15 cellular contexts compared by ENCODE assay signal in the genomic region with DNA sequence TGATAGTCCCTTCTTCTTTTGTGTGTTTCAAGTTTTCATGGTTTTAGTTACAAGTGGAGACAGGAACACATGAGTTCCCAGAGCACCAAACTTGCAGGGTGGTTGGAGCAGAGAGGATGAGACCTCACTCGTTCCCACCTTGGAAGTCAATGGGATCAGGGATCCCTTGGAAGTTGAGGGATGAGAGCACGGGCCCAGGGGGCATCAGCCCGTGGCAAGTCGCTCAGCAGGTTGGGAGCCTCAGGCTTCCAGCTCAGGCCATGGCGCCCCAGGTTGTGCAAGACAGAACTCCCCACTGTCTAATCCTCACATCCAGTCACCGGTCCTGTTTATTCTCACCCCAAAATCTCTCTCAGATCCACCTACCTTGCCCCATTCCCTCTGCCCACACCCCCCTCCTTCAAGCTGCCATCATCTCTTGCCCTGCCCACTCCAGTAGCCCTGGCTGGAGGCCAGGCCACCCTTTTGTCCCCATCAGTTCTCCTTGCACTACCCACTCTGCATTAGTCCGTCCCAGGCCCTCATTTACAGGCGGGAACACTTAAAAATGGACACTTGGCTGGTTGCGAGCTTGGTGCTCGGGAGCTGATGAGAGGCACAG. TPM values are rescaled to one million over a fixed set of nuclear protein-coding genes. Genes with fewer than 3 reads are reported as not detected.
DNase-seq lines count a peak whose midpoint lies in the region; ATAC-seq and TF ChIP-seq lines count a peak whose summit lies in the region.
"Had no signal": no experiment of that assay in that cellular context is flagged by ENCODE, and none has a peak within 500 bp of the region (broad histone marks: within the 10 kb centered on the region; RNA-seq: fewer than 3 reads in every experiment).

No MANE protein-coding gene starts in this region.

- no peak overlapping the region for H3K27ac ChIP-seq in neural progenitor cell
- H3K27ac ChIP-seq in tibial artery = peak overlapping the region; percentile 87 to 90
- H3K27ac ChIP-seq: PC-9 had no signal

- no peak for TF ChIP-seq CTCF in brain (conservative IDR thresholded peaks at IDR 0.05)
- no peak for TF ChIP-seq CTCF in neural progenitor cell (IDR thresholded peaks at IDR 0.05)
- no peak for TF ChIP-seq CTCF in tibial artery (IDR thresholded peaks at IDR 0.05)

- H3K9me3 ChIP-seq in neural progenitor cell (ENCODE audit: low read depth) (no peaks in the 10 kb centered on the region), tibial artery (no peaks in the 10 kb centered on the region)
- H3K9me3 ChIP-seq: mucosa of descending colon had no signal

- DNase-seq in activated CD4-positive, alpha-beta memory T cell treated with anti-CD3 and anti-CD28 coated beads for 36 hours = no peak
- no peak for DNase-seq in activated CD4-positive, alpha-beta memory T cell treated with anti-CD3 and anti-CD28 coated beads, Interleukin-2, amount 10 ng/mL, durations not matched to agents 7 days and 5 days
- DNase-seq in neural progenitor cell (ENCODE audit: low spot score) (no peak), tibial artery (peak in 1 of 2 donors; percentile 66), DMS153 treated with DMSO at 0.1 percent for 48 hours (lab: John Stamatoyannopoulos, UW; ENCODE audit: unreplicated experiment) (no peak), kidney glomerular epithelial cell (lab: John Stamatoyannopoulos, UW) (no peak)
- DNase-seq: DND-41, NCI-H2227 treated with DMSO at 0.1 percent for 48 hours, small intestine, T1000 had no signal

- intact Hi-C loops in activated CD4-positive, alpha-beta memory T cell treated with anti-CD3 and anti-CD28 coated beads for 36 hours (cut with micrococcal nuclease) = loop anchor here (5.0 kb wide), 1 partner anchor 463 kb away; the partner anchor contains the start of genes BABAM2 and RBKS
- intact Hi-C loops in tibial artery (cut with DNase I; ENCODE audit: low total_unique reads) = no loop called here

- no peak overlapping the region for H2AFZ ChIP-seq in neural progenitor cell (replicated peaks)
- H2AFZ ChIP-seq: PC-9 had no signal

- no peaks in the 10 kb centered on the region for H4K20me1 ChIP-seq in neural progenitor cell (ENCODE audit: low read depth)

- H3K36me3 Mint-ChIP-seq in activated CD4-positive, alpha-beta memory T cell treated with anti-CD3 and anti-CD28 coated beads for 36 hours = no peaks in the 10 kb centered on the region
- no peaks in the 10 kb centered on the region for H3K36me3 Mint-ChIP-seq in activated CD4-positive, alpha-beta memory T cell treated with anti-CD3 and anti-CD28 coated beads, Interleukin-2, amount 10 ng/mL, durations not matched to agents 7 days and 5 days (ENCODE audit: low read depth)
- H3K36me3 Mint-ChIP-seq in brain (no peaks in the 10 kb centered on the region), neural progenitor cell (no peaks in the 10 kb centered on the region)

- peaks cover 38% of the 10 kb centered on the region for H3K4me1 Mint-ChIP-seq in activated CD4-positive, alpha-beta memory T cell treated with anti-CD3 and anti-CD28 coated beads for 36 hours (ENCODE audit: low read depth)
- H3K4me1 Mint-ChIP-seq in activated CD4-positive, alpha-beta memory T cell treated with anti-CD3 and anti-CD28 coated beads, Interleukin-2, amount 10 ng/mL, durations not matched to agents 7 days and 5 days = peaks cover 39% of the 10 kb centered on the region
- H3K4me1 Mint-ChIP-seq in brain = peaks cover 27% of the 10 kb centered on the region
- peaks cover 27% of the 10 kb centered on the region for H3K4me1 Mint-ChIP-seq in neural progenitor cell

- CTCF ChIA-PET in activated CD4-positive, alpha-beta memory T cell treated with anti-CD3 and anti-CD28 coated beads for 36 hours (lab: Charles Lee) = no interaction called here
- CTCF ChIA-PET in activated CD4-positive, alpha-beta memory T cell treated with anti-CD3 and anti-CD28 coated beads, Interleukin-2, amount 10 ng/mL, durations not matched to agents 7 days and 5 days (lab: Charles Lee) = no interaction called here

- peaks cover 13% of the 10 kb centered on the region for H3K4me1 ChIP-seq in neural progenitor cell
- H3K4me1 ChIP-seq in tibial artery = peaks cover 4 to 22% (median 20%) of the 10 kb centered on the region in 4 donors

- H3K4me3 Mint-ChIP-seq in activated CD4-positive, alpha-beta memory T cell treated with anti-CD3 and anti-CD28 coated beads for 36 hours = no peak overlapping the region
- H3K4me3 Mint-ChIP-seq in activated CD4-positive, alpha-beta memory T cell treated with anti-CD3 and anti-CD28 coated beads, Interleukin-2, amount 10 ng/mL, durations not matched to agents 7 days and 5 days = no peak overlapping the region
- no peak overlapping the region for H3K4me3 Mint-ChIP-seq in brain
- H3K4me3 Mint-ChIP-seq in neural progenitor cell = no peak overlapping the region
- H3K4me3 Mint-ChIP-seq: dendritic cell treated with granulocyte-macrophage colony-stimulating factor and Interleukin-4, amounts not matched to agents 40 ng/mL and 50 ng/mL, for 4 days had no signal

- H3K27me3 ChIP-seq in neural progenitor cell = no peaks in the 10 kb centered on the region
- H3K27me3 ChIP-seq in tibial artery = no peaks in the 10 kb centered on the region

- no peak for ATAC-seq in GM21786 (IDR thresholded peaks at IDR 0.05; ENCODE audit: unreplicated experiment)

- H3K4me3 ChIP-seq in neural progenitor cell (no peak overlapping the region), tibial artery (no peak overlapping the region)
- H3K4me3 ChIP-seq: mucosa of descending colon, PC-9 had no signal

- no peaks in the 10 kb centered on the region for H3K9me3 Mint-ChIP-seq in activated CD4-positive, alpha-beta memory T cell treated with anti-CD3 and anti-CD28 coated beads for 36 hours
- H3K9me3 Mint-ChIP-seq in activated CD4-positive, alpha-beta memory T cell treated with anti-CD3 and anti-CD28 coated beads, Interleukin-2, amount 10 ng/mL, durations not matched to agents 7 days and 5 days = no peaks in the 10 kb centered on the region
- H3K9me3 Mint-ChIP-seq in brain (no peaks in the 10 kb centered on the region), neural progenitor cell (no peaks in the 10 kb centered on the region)
- H3K9me3 Mint-ChIP-seq: dendritic cell treated with granulocyte-macrophage colony-stimulating factor and Interleukin-4, amounts not matched to agents 40 ng/mL and 50 ng/mL, for 4 days had no signal

- H3K27me3 Mint-ChIP-seq in activated CD4-positive, alpha-beta memory T cell treated with anti-CD3 and anti-CD28 coated beads for 36 hours = no peaks in the 10 kb centered on the region
- no peaks in the 10 kb centered on the region for H3K27me3 Mint-ChIP-seq in activated CD4-positive, alpha-beta memory T cell treated with anti-CD3 and anti-CD28 coated beads, Interleukin-2, amount 10 ng/mL, durations not matched to agents 7 days and 5 days
- H3K27me3 Mint-ChIP-seq in brain (peaks cover 6% of the 10 kb centered on the region), neural progenitor cell (ENCODE audit: insufficient read depth, low read depth) (peaks cover 8% of the 10 kb centered on the region)

- no peaks in the 10 kb centered on the region for H3K36me3 ChIP-seq in neural progenitor cell
- H3K36me3 ChIP-seq in tibial artery = no peaks in the 10 kb centered on the region

- peak overlapping the region; percentile 13 for H3K27ac Mint-ChIP-seq in activated CD4-positive, alpha-beta memory T cell treated with anti-CD3 and anti-CD28 coated beads for 36 hours
- H3K27ac Mint-ChIP-seq in activated CD4-positive, alpha-beta memory T cell treated with anti-CD3 and anti-CD28 coated beads, Interleukin-2, amount 10 ng/mL, durations not matched to agents 7 days and 5 days = no peak overlapping the region
- H3K27ac Mint-ChIP-seq in brain (peak overlapping the region in 3 of 5 experiments; percentile 86 to 95 (median 91)), neural progenitor cell (peak overlapping the region; percentile 91)

- H3F3A ChIP-seq in neural progenitor cell (ENCODE audit: low read depth) = no peaks in the 10 kb centered on the region

- H3K4me2 ChIP-seq in neural progenitor cell = no peak overlapping the region
- H3K4me2 ChIP-seq: PC-9 had no signal

- no peak overlapping the region for H3K9ac ChIP-seq in neural progenitor cell

- H3K79me2 ChIP-seq in neural progenitor cell (ENCODE audit: low read depth) = no peaks in the 10 kb centered on the region

- POLR2A ChIA-PET in activated CD4-positive, alpha-beta memory T cell treated with anti-CD3 and anti-CD28 coated beads for 36 hours (lab: Charles Lee) = no interaction called here
- POLR2A ChIA-PET in activated CD4-positive, alpha-beta memory T cell treated with anti-CD3 and anti-CD28 coated beads, Interleukin-2, amount 10 ng/mL, durations not matched to agents 7 days and 5 days (lab: Charles Lee) = interaction anchor here (1.2 to 9.9 kb wide), 2 partner anchors 15 to 35 kb away, joined by 3 to 114 read pairs; partner anchors contain the start of gene FOSL2

RNA-seq across cellular contexts. Expression of gene FOSL2, which starts 37.6 kb away (rescaled TPM):
- 100 to 1,000 TPM; 172 to 182 TPM for total RNA-seq in activated CD4-positive, alpha-beta memory T cell treated with anti-CD3 and anti-CD28 coated beads for 36 hours
- total RNA-seq in activated CD4-positive, alpha-beta memory T cell treated with anti-CD3 and anti-CD28 coated beads, Interleukin-2, amount 10 ng/mL, durations not matched to agents 7 days and 5 days = 100 to 1,000 TPM in 1 of 2 experiments, 10 to 100 TPM in 1; 96.4 to 100 TPM
- polyA plus RNA-seq in brain (ENCODE audit: insufficient read depth, low read depth, low replicate concordance) = 13.7 TPM
- total RNA-seq in neural progenitor cell (ENCODE audit: low replicate concordance) = 1.3 and 3.7 TPM in 2 replicates

Comparison
In these comparisons a context has a peak if more than half of its experiments do, and no peak if none do; other contexts are left out.
1. RNA of gene FOSL2, which starts 37.6 kb away (total RNA-seq): 172 to 182 TPM in activated CD4-positive, alpha-beta memory T cell treated with anti-CD3 and anti-CD28 coated beads for 36 hours and 96.4 to 100 TPM in activated CD4-positive, alpha-beta memory T cell treated with anti-CD3 and anti-CD28 coated beads, Interleukin-2, amount 10 ng/mL, durations not matched to agents 7 days and 5 days; 1.3 to 3.7 TPM in neural progenitor cell; every median in the first group is over 10 times any median in the second.